In genomic region chr4:6591781-6592180, GRCh38 we compare ENCODE assay signal across 24 cellular contexts. TPM values are rescaled to one million over a fixed set of nuclear protein-coding genes. Genes with fewer than 3 reads are reported as not detected.
A peak's percentile ranks its signal among the peaks of the same experiment; 100 is the strongest.
DNase-seq lines count a peak whose midpoint lies in the region; ATAC-seq and TF ChIP-seq lines count a peak whose summit lies in the region.
"Had no signal": no experiment of that assay in that cellular context is flagged by ENCODE, and none has a peak within 500 bp of the region (broad histone marks: within the 10 kb centered on the region; RNA-seq: fewer than 3 reads in every experiment).

No MANE protein-coding gene starts in this region.

- H3K4me2 ChIP-seq in OCI-LY1 (ENCODE audit: low read length) (peak overlapping the region; percentile 41), osteoblast (ENCODE audit: insufficient read depth, low read length) (no peak overlapping the region)
- H3K4me2 ChIP-seq: neural progenitor cell had no signal

- peak overlapping the region; percentile 21; the same call in 1 of the 2 replicates for H3K9ac ChIP-seq in OCI-LY1 (ENCODE audit: low read length)
- H3K9ac ChIP-seq: neural progenitor cell had no signal

- no peaks in the 10 kb centered on the region for H3K9me3 Mint-ChIP-seq in T-helper 2 cell treated with Interferon-gamma antibody and Interleukin-4, amounts not matched to agents 5 μg/mL and 100 μg/mL, for 36 hours
- H3K9me3 Mint-ChIP-seq: brain, neural progenitor cell, T-cell had no signal

- H3K79me2 ChIP-seq in OCI-LY1 (ENCODE audit: insufficient read depth, low read length): no peaks in the 10 kb centered on the region
- no peaks in the 10 kb centered on the region for H3K79me2 ChIP-seq in osteoblast (ENCODE audit: insufficient read depth, low read length)

- H3F3A ChIP-seq in OCI-LY1 (ENCODE audit: insufficient read depth, low read length): no peaks in the 10 kb centered on the region

- H3K9me3 ChIP-seq in OCI-LY1 (ENCODE audit: low read length) (no peaks in the 10 kb centered on the region), osteoblast (ENCODE audit: low read depth, low read length) (no peaks in the 10 kb centered on the region), T-helper 17 cell (ENCODE audit: control insufficient read depth, low read length, poor library complexity, severe bottlenecking) (no peaks in the 10 kb centered on the region)
- H3K9me3 ChIP-seq: heart right ventricle, SJCRH30, upper lobe of left lung had no signal

- DNase-seq in DMS 273 (lab: John Stamatoyannopoulos, UW; ENCODE audit: unreplicated experiment): peak; percentile 22
- no peak for DNase-seq in DMS 273 treated with DMSO at 0.1 percent for 48 hours (lab: John Stamatoyannopoulos, UW)
- DNase-seq in osteoblast (ENCODE audit: insufficient read length, low spot score, missing footprints): peak; percentile 67
- no peak for DNase-seq in NCI-H1694 (lab: John Stamatoyannopoulos, UW)
- DNase-seq in T-helper 2 cell treated with Interferon-gamma antibody and Interleukin-4, amounts not matched to agents 5 μg/mL and 100 μg/mL, for 36 hours (ENCODE audit: low spot score): no peak
- no peak for DNase-seq in T-helper 17 cell
- DNase-seq: activated CD4-positive, alpha-beta T cell treated with anti-CD3 and anti-CD28 coated beads for 1 hour; activated CD8-positive, alpha-beta T cell treated with anti-CD3 and anti-CD28 coated beads, Interleukin-2, amount 10 ng/mL, durations not matched to agents 7 days and 5 days; activated T-cell treated with anti-CD3 and anti-CD28 coated beads for 4 hours; DMS79 treated with DMSO at 0.1 percent for 48 hours; effector CD4-positive, alpha-beta T cell; heart right ventricle; Kasumi-1; mammary epithelial cell; NCI-H2081 treated with DMSO at 0.1 percent for 48 hours; T-cell; upper lobe of left lung had no signal

- H3K4me3 Mint-ChIP-seq in T-helper 2 cell treated with Interferon-gamma antibody and Interleukin-4, amounts not matched to agents 5 μg/mL and 100 μg/mL, for 36 hours: no peak overlapping the region
- H3K4me3 Mint-ChIP-seq in T-helper 17 cell: no peak overlapping the region
- H3K4me3 Mint-ChIP-seq: activated CD8-positive, alpha-beta T cell treated with anti-CD3 and anti-CD28 coated beads, Interleukin-2, amount 10 ng/mL, durations not matched to agents 7 days and 5 days; B cell; brain; neural progenitor cell; T-cell had no signal

- no peak overlapping the region for H3K27ac Mint-ChIP-seq in T-helper 2 cell treated with Interferon-gamma antibody and Interleukin-4, amounts not matched to agents 5 μg/mL and 100 μg/mL, for 36 hours
- no peak overlapping the region for H3K27ac Mint-ChIP-seq in T-helper 17 cell
- H3K27ac Mint-ChIP-seq: activated CD8-positive, alpha-beta T cell treated with anti-CD3 and anti-CD28 coated beads, Interleukin-2, amount 10 ng/mL, durations not matched to agents 7 days and 5 days; neural progenitor cell; progenitor cell of endocrine pancreas; T-cell had no signal

- H3K27me3 Mint-ChIP-seq in T-helper 2 cell treated with Interferon-gamma antibody and Interleukin-4, amounts not matched to agents 5 μg/mL and 100 μg/mL, for 36 hours (ENCODE audit: low read depth): no peaks in the 10 kb centered on the region
- no peaks in the 10 kb centered on the region for H3K27me3 Mint-ChIP-seq in T-helper 17 cell
- H3K27me3 Mint-ChIP-seq: B cell, brain, progenitor cell of endocrine pancreas, T-cell had no signal

- TF ChIP-seq CTCF in OCI-LY1 (IDR thresholded peaks at IDR 0.05; ENCODE audit: low read length): peak; percentile 52; the same call in 1 of the 2 replicates
- TF ChIP-seq CTCF in osteoblast (IDR thresholded peaks at IDR 0.05; ENCODE audit: extremely low read depth, low read depth, low read length): no peak

- H3K36me3 Mint-ChIP-seq in T-helper 2 cell treated with Interferon-gamma antibody and Interleukin-4, amounts not matched to agents 5 μg/mL and 100 μg/mL, for 36 hours (ENCODE audit: low read depth): peaks cover 8% of the 10 kb centered on the region
- peaks cover 6% of the 10 kb centered on the region for H3K36me3 Mint-ChIP-seq in T-helper 17 cell (ENCODE audit: low read depth)
- H3K36me3 Mint-ChIP-seq: neural progenitor cell had no signal

- H3K27me3 ChIP-seq in OCI-LY1 (ENCODE audit: insufficient read depth, low read length): no peaks in the 10 kb centered on the region
- H3K27me3 ChIP-seq in osteoblast (ENCODE audit: insufficient read depth, low read length): no peaks in the 10 kb centered on the region
- H3K27me3 ChIP-seq: heart right ventricle, neural progenitor cell, SJCRH30, upper lobe of left lung had no signal

- H3K27ac ChIP-seq in OCI-LY1 (ENCODE audit: low read depth, low read length, poor library complexity, severe bottlenecking) (peak overlapping the region; percentile 90), osteoblast (ENCODE audit: low read depth, low read length) (no peak overlapping the region)
- H3K27ac ChIP-seq: heart right ventricle, neural progenitor cell, SJCRH30, upper lobe of left lung had no signal

- no peaks in the 10 kb centered on the region for H3K9me2 ChIP-seq in OCI-LY1 (ENCODE audit: low read depth, low read length)

- H3K4me1 ChIP-seq in OCI-LY1 (ENCODE audit: insufficient read depth, low read length, severe bottlenecking) (peaks cover 29% of the 10 kb centered on the region), osteoblast (ENCODE audit: insufficient read depth, low read length) (no peaks in the 10 kb centered on the region)
- H3K4me1 ChIP-seq: heart right ventricle, neural progenitor cell, SJCRH30, upper lobe of left lung had no signal

- ATAC-seq in HG03159 (IDR thresholded peaks at IDR 0.05; ENCODE audit: unreplicated experiment) (peak; percentile 5), T-helper 17 cell (no peak)
- ATAC-seq: activated CD8-positive, alpha-beta T cell treated with anti-CD3 and anti-CD28 coated beads, Interleukin-2, amount 10 ng/mL, durations not matched to agents 7 days and 5 days; heart right ventricle; T-cell had no signal

- H3K4me3 ChIP-seq in OCI-LY1 (ENCODE audit: low read depth, low read length, poor library complexity, severe bottlenecking): peak overlapping the region; percentile 7
- no peak overlapping the region for H3K4me3 ChIP-seq in osteoblast (ENCODE audit: insufficient read depth, low read length)
- H3K4me3 ChIP-seq: heart right ventricle, neural progenitor cell, SJCRH30, upper lobe of left lung had no signal

- no peaks in the 10 kb centered on the region for H3K36me3 ChIP-seq in OCI-LY1 (ENCODE audit: insufficient read depth, low read length)
- no peaks in the 10 kb centered on the region for H3K36me3 ChIP-seq in osteoblast (ENCODE audit: insufficient read depth, low read length)
- H3K36me3 ChIP-seq: neural progenitor cell, SJCRH30 had no signal

- H3K4me1 Mint-ChIP-seq in T-helper 2 cell treated with Interferon-gamma antibody and Interleukin-4, amounts not matched to agents 5 μg/mL and 100 μg/mL, for 36 hours (ENCODE audit: low read depth): no peaks in the 10 kb centered on the region
- H3K4me1 Mint-ChIP-seq in T-helper 17 cell: peaks cover 2% of the 10 kb centered on the region
- H3K4me1 Mint-ChIP-seq: brain, neural progenitor cell had no signal

- H2AFZ ChIP-seq in OCI-LY1 (ENCODE audit: low read length): no peak overlapping the region
- H2AFZ ChIP-seq in osteoblast (ENCODE audit: low read length): no peak overlapping the region
- H2AFZ ChIP-seq: neural progenitor cell had no signal

- no peaks in the 10 kb centered on the region for H4K20me1 ChIP-seq in OCI-LY1 (ENCODE audit: insufficient read depth, low read length)
- no peaks in the 10 kb centered on the region for H4K20me1 ChIP-seq in osteoblast (ENCODE audit: insufficient read depth, low read length)

RNA-seq across cellular contexts. Expression of gene MAN2B2, which starts 16.8 kb away (rescaled TPM):
- 26.8 and 28.2 TPM in 2 replicates for total RNA-seq in osteoblast
- total RNA-seq in T-helper 17 cell: 10 to 100 TPM; 27.0 to 34.9 TPM

RNA-seq across cellular contexts. Expression of gene MRFAP1, which starts 48.7 kb away (rescaled TPM):
- total RNA-seq in osteoblast (94.1 and 95.2 TPM in 2 replicates), T-helper 17 cell (100 to 1,000 TPM; 158 to 163 TPM)

Comparison
In these comparisons a context has a peak if more than half of its experiments do, and no peak if none do; other contexts are left out.
1. DNase-seq: peak in DMS 273 (single experiment) and osteoblast (single experiment); none in DMS 273 treated with DMSO at 0.1 percent for 48 hours (single experiment), NCI-H1694 (single experiment), T-helper 2 cell treated with Interferon-gamma antibody and Interleukin-4, amounts not matched to agents 5 μg/mL and 100 μg/mL, for 36 hours (single experiment) and T-helper 17 cell (0 of 3).